In the genomic region with DNA sequence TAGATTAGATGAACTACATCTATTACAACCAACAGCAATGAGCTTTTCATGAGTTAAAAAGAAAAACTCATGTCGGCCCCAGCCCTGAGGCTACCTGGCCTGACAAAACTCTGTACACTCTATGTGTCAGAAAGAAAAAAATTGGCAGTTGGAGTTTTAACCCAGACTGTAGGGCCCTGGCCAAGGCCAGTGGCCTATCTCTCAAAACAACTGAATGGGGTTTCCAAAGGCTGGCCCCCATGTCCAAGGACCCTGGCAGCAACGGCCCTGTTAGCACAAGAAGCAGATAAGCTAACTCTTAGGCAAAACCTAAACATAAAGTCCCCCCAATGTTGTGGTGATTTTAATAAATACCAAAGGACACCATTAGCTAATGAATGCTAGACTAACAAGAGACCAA, we compare ENCODE assay signal across 2 cellular contexts. TPM values are rescaled to one million over a fixed set of nuclear protein-coding genes. Genes with fewer than 3 reads are reported as not detected.
"Had no signal": no experiment of that assay in that cellular context is flagged by ENCODE, and none has a peak within 500 bp of the region (broad histone marks: within the 10 kb centered on the region; RNA-seq: fewer than 3 reads in every experiment).

No MANE protein-coding gene starts in this region.

RNA-seq across cellular contexts. Expression of a gene that starts 59.9 kb away (rescaled TPM):
- total RNA-seq: neural crest cell, osteocyte had no signal
